8 cellular contexts compared by ENCODE assay signal in genomic region chr7:139360210-139360947, GRCh38. TPM values are rescaled to one million over a fixed set of nuclear protein-coding genes. Genes with fewer than 3 reads are reported as not detected.
A peak's percentile ranks its signal among the peaks of the same experiment; 100 is the strongest.
DNase-seq lines count a peak whose midpoint lies in the region; FAIRE-seq and TF ChIP-seq lines count a peak whose summit lies in the region.

No MANE protein-coding gene starts in this region.

- CTCF ChIA-PET in HEK293T (lab: Yijun Ruan, JAX) = interaction anchor here (1.1 kb wide), 1 partner anchor 20 kb away, joined by 4 read pairs; no protein-coding TSS in a partner anchor
- CTCF ChIA-PET in activated naive CD4-positive, alpha-beta T cell treated with anti-CD3 and anti-CD28 coated beads for 36 hours (lab: Charles Lee) = interaction anchor here (0.6 kb wide), 1 partner anchor 280 kb away, joined by 3 read pairs; no protein-coding TSS in a partner anchor

- H3K9ac ChIP-seq in neuronal stem cell (ENCODE audit: low read depth, low read length, poor library complexity) = peak overlapping the region; percentile 99

- peak overlapping the region; percentile 98 for H3K27ac Mint-ChIP-seq in activated naive CD4-positive, alpha-beta T cell treated with anti-CD3 and anti-CD28 coated beads for 36 hours

- peak overlapping the region; percentile 100 for H3K23ac ChIP-seq in neuronal stem cell (ENCODE audit: low read depth, low read length, poor library complexity)

- no CpG with 5 or more reads among the region's 47 CpGs for WGBS in neuronal stem cell (ENCODE audit: extremely low coverage in 2 of 2, insufficient read length in 2 of 2, insufficient replicate concordance in 1 of 2), 2 donors

- peak overlapping the region; percentile 99 for H3K14ac ChIP-seq in neuronal stem cell (ENCODE audit: low read length)

- peak overlapping the region; percentile 95 for H3K27ac ChIP-seq in SJSA1
- H3K27ac ChIP-seq in neuronal stem cell (replicated peaks; ENCODE audit: low read length) = peak overlapping the region; percentile 99

- no peak overlapping the region for H2BK12ac ChIP-seq in neuronal stem cell (ENCODE audit: low read length)

- H3K36me3 ChIP-seq in SJSA1 = peaks cover 30% of the 10 kb centered on the region
- H3K36me3 ChIP-seq in neuronal stem cell (replicated peaks in 1 of 2; ENCODE audit: control insufficient read depth in 2 of 2, insufficient read depth in 2 of 2, low read length in 2 of 2) = peaks cover 1 to 39% of the 10 kb centered on the region in 2 donors

- peak overlapping the region; percentile 89 for H3K4ac ChIP-seq in neuronal stem cell (ENCODE audit: low read length)

- H3K27me3 Mint-ChIP-seq in activated naive CD4-positive, alpha-beta T cell treated with anti-CD3 and anti-CD28 coated beads for 36 hours (ENCODE audit: low read depth) = no peaks in the 10 kb centered on the region

- H3K4me1 ChIP-seq in SJSA1 (replicated peaks) = peaks cover 4% of the 10 kb centered on the region; the same call in 1 of the 2 replicates
- H3K4me1 ChIP-seq in neuronal stem cell (ENCODE audit: control insufficient read depth in 2 of 2, insufficient read depth in 1 of 2, low read depth in 1 of 2, low read length in 2 of 2) = peaks cover 2 to 3% of the 10 kb centered on the region in 2 donors

- peak overlapping the region; percentile 97 for H2AK5ac ChIP-seq in neuronal stem cell (ENCODE audit: low read depth, low read length)

- H3K18ac ChIP-seq in neuronal stem cell (ENCODE audit: low read length) = peak overlapping the region; percentile 100

- peak overlapping the region; percentile 89 for H4K91ac ChIP-seq in neuronal stem cell (ENCODE audit: low read depth, low read length, poor library complexity)

- intact Hi-C loops in activated naive CD4-positive, alpha-beta T cell treated with anti-CD3 and anti-CD28 coated beads for 36 hours (cut with micrococcal nuclease) = loop anchor here (1.0 to 5.0 kb wide), 5 partner anchors 8 to 900 kb away; partner anchors contain the start of genes TRIM24, UBN2 and ZC3HAV1L

- H3K4me2 ChIP-seq in neuronal stem cell (ENCODE audit: insufficient read depth, low read length, poor library complexity, severe bottlenecking) = peak overlapping the region; percentile 73

- peak overlapping the region; percentile 96 for H2BK120ac ChIP-seq in neuronal stem cell (ENCODE audit: low read depth, low read length)

- no peaks in the 10 kb centered on the region for H3K27me3 ChIP-seq in SJSA1 (replicated peaks)
- H3K27me3 ChIP-seq in neuronal stem cell (ENCODE audit: control insufficient read depth in 3 of 3, insufficient read depth in 3 of 3, low read depth in 1 of 3, low read length in 3 of 3) = no peaks in the 10 kb centered on the region

- peak overlapping the region; percentile 88 for H4K8ac ChIP-seq in neuronal stem cell (ENCODE audit: low read depth, low read length)

- H2AFZ ChIP-seq in neuronal stem cell (ENCODE audit: low read length) = peak overlapping the region; percentile 83

- H3K4me3 ChIP-seq in SJSA1 = peak overlapping the region; percentile 72
- peak overlapping the region; percentile 99 to 100 for H3K4me3 ChIP-seq in neuronal stem cell (ENCODE audit: low read length in 2 of 2)

- POLR2A ChIA-PET in HEK293T (lab: Yijun Ruan, JAX) = interaction anchor here (0.5 to 1.9 kb wide), 21 partner anchors 9 to 379 kb away, joined by 3 to 31 read pairs (median 4); no protein-coding TSS in a partner anchor

- FAIRE-seq in frontal cortex (lab: Jason Lieb, UNC) = no peak

- peaks cover 27% of the 10 kb centered on the region for H3K36me3 Mint-ChIP-seq in activated naive CD4-positive, alpha-beta T cell treated with anti-CD3 and anti-CD28 coated beads for 36 hours (ENCODE audit: low read depth)

- DNase-seq in GM04503 (ENCODE audit: low read depth) = peak; percentile 46
- peak; percentile 98 for DNase-seq in HEK293T (ENCODE audit: extremely low spot score)
- DNase-seq in MV-4-11 (lab: John Stamatoyannopoulos, UW) = peak; percentile 85
- peak; percentile 95 to 96 for DNase-seq in SJSA1 (ENCODE audit: low read depth in 1 of 2, low spot score in 2 of 2)
- peak; percentile 99 for DNase-seq in activated naive CD4-positive, alpha-beta T cell treated with anti-CD3 and anti-CD28 coated beads for 36 hours
- DNase-seq in frontal cortex (ENCODE audit: low spot score in 2 of 2) = peak; percentile 86 to 87
- peak; percentile 94 for DNase-seq in neuronal stem cell (ENCODE audit: low spot score)
- DNase-seq in stromal cell of bone marrow (ENCODE audit: low read depth) = peak; percentile 89

- H2BK15ac ChIP-seq in neuronal stem cell (ENCODE audit: low read length) = no peak overlapping the region

- peaks cover 6% of the 10 kb centered on the region for H3K79me1 ChIP-seq in neuronal stem cell (ENCODE audit: low read depth, low read length)

- no peaks in the 10 kb centered on the region for H3K9me3 Mint-ChIP-seq in activated naive CD4-positive, alpha-beta T cell treated with anti-CD3 and anti-CD28 coated beads for 36 hours

- peak overlapping the region; percentile 94 for H2BK5ac ChIP-seq in neuronal stem cell (ENCODE audit: low read length)

- no peaks in the 10 kb centered on the region for H3K9me3 ChIP-seq in SJSA1 (replicated peaks)
- H3K9me3 ChIP-seq in neuronal stem cell (replicated peaks in 1 of 2; ENCODE audit: control insufficient read depth in 2 of 2, insufficient read depth in 1 of 2, low read depth in 1 of 2, low read length in 2 of 2) = peaks cover 0 to 7% of the 10 kb centered on the region in 2 donors

- peak overlapping the region; percentile 93 for H3K4me3 Mint-ChIP-seq in activated naive CD4-positive, alpha-beta T cell treated with anti-CD3 and anti-CD28 coated beads for 36 hours

- peaks cover 40% of the 10 kb centered on the region for H3K4me1 Mint-ChIP-seq in activated naive CD4-positive, alpha-beta T cell treated with anti-CD3 and anti-CD28 coated beads for 36 hours (ENCODE audit: low read depth)

TF ChIP-seq in HEK293T, 16 proteins besides CTCF, POLR2A, EP300 and RAD21:
- TF ChIP-seq TARDBP (IDR thresholded peaks at IDR 0.05) (no peak), PKNOX1 (IDR thresholded peaks at IDR 0.05) (peak; percentile 99), FOXA1 (IDR thresholded peaks at IDR 0.05) (no peak), L3MBTL2 (conservative IDR thresholded peaks at IDR 0.05) (peak; percentile 73), SP1 (IDR thresholded peaks at IDR 0.05) (no peak), NFRKB (IDR thresholded peaks at IDR 0.05) (peak; percentile 52; the same call in 1 of the 2 replicates), HDGF (IDR thresholded peaks at IDR 0.05; ENCODE audit: borderline replicate concordance) (no peak), FOXK2 (IDR thresholded peaks at IDR 0.05) (no peak), ZNF384 (IDR thresholded peaks at IDR 0.05) (no peak), SUZ12 (IDR thresholded peaks at IDR 0.05) (no peak), ARNT (IDR thresholded peaks at IDR 0.05) (no peak), ELF4 (IDR thresholded peaks at IDR 0.05) (no peak), CTBP1 (IDR thresholded peaks at IDR 0.05; ENCODE audit: borderline replicate concordance) (no peak; the same call in 1 of the 2 replicates), LEF1 (IDR thresholded peaks at IDR 0.05; ENCODE audit: borderline replicate concordance) (no peak), FOXM1 (IDR thresholded peaks at IDR 0.05; ENCODE audit: borderline replicate concordance) (no peak), BHLHE40 (IDR thresholded peaks at IDR 0.05; ENCODE audit: borderline replicate concordance) (no peak)

RNA-seq across cellular contexts. Expression of gene LUC7L2, which starts 0.7 kb away (rescaled TPM):
- total RNA-seq in SJSA1 (2014; rRNA removed; shearing (Covaris generic)) = 66.4 and 68.2 TPM in 2 replicates
- total RNA-seq in activated naive CD4-positive, alpha-beta T cell treated with anti-CD3 and anti-CD28 coated beads for 36 hours = 100 to 1,000 TPM; 132 to 138 TPM
- total RNA-seq in frontal cortex = 50.1 TPM
- 46.0 TPM for polyA plus RNA-seq in neuronal stem cell (2013, experiment 1 of 2)
- 46.5 TPM for polyA plus RNA-seq in neuronal stem cell (2013, experiment 2 of 2)

RNA-seq across cellular contexts. Expression of gene FMC1, which starts 19.2 kb away (rescaled TPM):
- 9.8 and 13.6 TPM in 2 replicates for total RNA-seq in SJSA1 (2014; rRNA removed; shearing (Covaris generic))
- total RNA-seq in activated naive CD4-positive, alpha-beta T cell treated with anti-CD3 and anti-CD28 coated beads for 36 hours = 10 to 100 TPM in 1 of 2 experiments, 1 to 10 TPM in 1; 7.1 to 10.6 TPM
- 15.1 TPM for total RNA-seq in frontal cortex
- polyA plus RNA-seq in neuronal stem cell (2013, experiment 1 of 2) = 79.5 TPM
- polyA plus RNA-seq in neuronal stem cell (2013, experiment 2 of 2) = 82.2 TPM

Comparison
In these comparisons a context has a peak if more than half of its experiments do, and no peak if none do; other contexts are left out.
1. Peak in every context shown above with its lines: DNase-seq, H3K4me3 ChIP-seq and H3K27ac ChIP-seq.
2. DNase-seq: peak in every context shown above with its lines; median percentile 99 in activated naive CD4-positive, alpha-beta T cell treated with anti-CD3 and anti-CD28 coated beads for 36 hours; 98 in HEK293T; 96 in SJSA1; 94 in neuronal stem cell; 89 in stromal cell of bone marrow; 86 in frontal cortex; 85 in MV-4-11; 46 in GM04503.